In genomic region chr19:41265376-41266153, GRCh38 we compare ENCODE assay signal across 8 cellular contexts. TPM values are rescaled to one million over a fixed set of nuclear protein-coding genes. Genes with fewer than 3 reads are reported as not detected.
DNase-seq lines count a peak whose midpoint lies in the region; ATAC-seq and TF ChIP-seq lines count a peak whose summit lies in the region.

No MANE protein-coding gene starts in this region.

- peak overlapping the region; percentile 92 for H3K4me2 ChIP-seq in neural progenitor cell

- H3K9me3 Mint-ChIP-seq in neural progenitor cell, result no peaks in the 10 kb centered on the region

- H3K9me3 ChIP-seq in WERI-Rb-1 (ENCODE audit: severe bottlenecking), result no peaks in the 10 kb centered on the region
- H3K9me3 ChIP-seq in neural progenitor cell (ENCODE audit: low read depth), result no peaks in the 10 kb centered on the region

- H4K20me1 ChIP-seq in neural progenitor cell (ENCODE audit: low read depth), result peaks cover 41% of the 10 kb centered on the region

- peak overlapping the region; percentile 100 for H3K27ac ChIP-seq in WERI-Rb-1
- peak overlapping the region; percentile 96 for H3K27ac ChIP-seq in neural progenitor cell

- peaks cover 8% of the 10 kb centered on the region for H3K27me3 Mint-ChIP-seq in neural progenitor cell (ENCODE audit: insufficient read depth, low read depth)

- no peak for ATAC-seq in GM19023 (IDR thresholded peaks at IDR 0.05; ENCODE audit: unreplicated experiment)

- H3K27ac Mint-ChIP-seq in neural progenitor cell, result peak overlapping the region; percentile 99

- H2AFZ ChIP-seq in neural progenitor cell (replicated peaks), result no peak overlapping the region

- H3K4me1 Mint-ChIP-seq in neural progenitor cell, result peaks cover 22% of the 10 kb centered on the region

- peaks cover 41% of the 10 kb centered on the region for H3F3A ChIP-seq in neural progenitor cell (ENCODE audit: low read depth)

- H3K4me3 ChIP-seq in WERI-Rb-1 (ENCODE audit: low read depth, low read length) (peak overlapping the region; percentile 95), epithelial cell of proximal tubule (ENCODE audit: low read depth, low read length) (peak overlapping the region; percentile 91), neural progenitor cell (peak overlapping the region; percentile 95)

- no peaks in the 10 kb centered on the region for H3K27me3 ChIP-seq in WERI-Rb-1 (ENCODE audit: insufficient read depth, low read depth, severe bottlenecking)
- no peaks in the 10 kb centered on the region for H3K27me3 ChIP-seq in neural progenitor cell

- H3K79me2 ChIP-seq in neural progenitor cell (ENCODE audit: low read depth), result peaks cover 72% of the 10 kb centered on the region

- H3K36me3 Mint-ChIP-seq in neural progenitor cell, result peaks cover 4% of the 10 kb centered on the region

- H3K4me3 Mint-ChIP-seq in neural progenitor cell, result peak overlapping the region; percentile 99

- H3K4me1 ChIP-seq in neural progenitor cell, result peaks cover 16% of the 10 kb centered on the region

- peaks cover 56% of the 10 kb centered on the region for H3K36me3 ChIP-seq in WERI-Rb-1
- H3K36me3 ChIP-seq in neural progenitor cell, result peaks cover 16% of the 10 kb centered on the region

- H3K9ac ChIP-seq in neural progenitor cell, result peak overlapping the region; percentile 97

- DNase-seq in stimulated activated CD4-positive, alpha-beta T cell treated with anti-CD3 and anti-CD28 coated beads, Interleukin-12 subunit alpha, Interleukin-12 subunit beta, amount 100 ng/mL, for 4 hours, result peak; percentile 3
- DNase-seq in stimulated activated CD4-positive, alpha-beta T cell treated with anti-CD3 and anti-CD28 coated beads, Interleukin-2, amount 100 ng/mL, for 48 hours, result no peak
- DNase-seq in WERI-Rb-1, result no peak
- DNase-seq in epithelial cell of proximal tubule (ENCODE audit: low read depth), result no peak
- DNase-seq in neural progenitor cell (ENCODE audit: low spot score), result peak; percentile 26
- DNase-seq in dedifferentiated amniotic fluid mesenchymal stem cell (ENCODE audit: extremely low spot score), result no peak
- DNase-seq in SHP77 (lab: John Stamatoyannopoulos, UW), result no peak

- TF ChIP-seq CTCF in WERI-Rb-1 (IDR thresholded peaks at IDR 0.05; ENCODE audit: low read depth, low read length) (no peak), epithelial cell of proximal tubule (conservative IDR thresholded peaks at IDR 0.05; ENCODE audit: low read depth, low read length) (no peak), neural progenitor cell (IDR thresholded peaks at IDR 0.05) (no peak)

RNA-seq across cellular contexts. Expression of gene HNRNPUL1, which starts 1.4 kb away (rescaled TPM):
- total RNA-seq in epithelial cell of proximal tubule (154 and 177 TPM in 2 replicates), neural progenitor cell (ENCODE audit: low replicate concordance) (126 and 188 TPM in 2 replicates)

RNA-seq across cellular contexts. Expression of gene CCDC97, which starts 44.4 kb away (rescaled TPM):
- 11.4 and 11.6 TPM in 2 replicates for total RNA-seq in epithelial cell of proximal tubule
- 14.1 and 19.1 TPM in 2 replicates for total RNA-seq in neural progenitor cell (ENCODE audit: low replicate concordance)

RNA-seq across cellular contexts. Expression of gene AXL, which starts 46.5 kb away (rescaled TPM):
- 206 and 343 TPM in 2 replicates for total RNA-seq in epithelial cell of proximal tubule
- 24.7 and 45.6 TPM in 2 replicates for total RNA-seq in neural progenitor cell (ENCODE audit: low replicate concordance)

Comparison
In these comparisons a context has a peak if more than half of its experiments do, and no peak if none do; other contexts are left out.
1. DNase-seq: peak in stimulated activated CD4-positive, alpha-beta T cell treated with anti-CD3 and anti-CD28 coated beads, Interleukin-12 subunit alpha, Interleukin-12 subunit beta, amount 100 ng/mL, for 4 hours (single experiment) and neural progenitor cell (single experiment); none in stimulated activated CD4-positive, alpha-beta T cell treated with anti-CD3 and anti-CD28 coated beads, Interleukin-2, amount 100 ng/mL, for 48 hours (0 of 2), WERI-Rb-1 (single experiment), epithelial cell of proximal tubule (single experiment), dedifferentiated amniotic fluid mesenchymal stem cell (single experiment) and SHP77 (0 of 2).
2. Peak in every context shown above with its lines, with median percentiles within 50 percentile points of each other: H3K4me3 ChIP-seq.